11 cellular contexts compared by ENCODE assay signal in genomic region chrX:2694868-2695267, GRCh38. TPM values are rescaled to one million over a fixed set of nuclear protein-coding genes. Genes with fewer than 3 reads are reported as not detected.
A peak's percentile ranks its signal among the peaks of the same experiment; 100 is the strongest.
DNase-seq lines count a peak whose midpoint lies in the region; ATAC-seq, FAIRE-seq and TF ChIP-seq lines count a peak whose summit lies in the region.
"Had no signal": no experiment of that assay in that cellular context is flagged by ENCODE, and none has a peak within 500 bp of the region (broad histone marks: within the 10 kb centered on the region; RNA-seq: fewer than 3 reads in every experiment).

No MANE protein-coding gene starts in this region.

- H3K27me3 ChIP-seq in right atrium auricular region (no peaks in the 10 kb centered on the region), adipocyte (replicated peaks; ENCODE audit: control insufficient read depth, insufficient read depth, low read length) (no peaks in the 10 kb centered on the region), muscle layer of duodenum (ENCODE audit: low read depth, low read length) (no peaks in the 10 kb centered on the region), vagina (no peaks in the 10 kb centered on the region)

- TF ChIP-seq POLR2A in vagina (IDR thresholded peaks at IDR 0.05): no peak

- H3K9me3 ChIP-seq in right atrium auricular region (no peaks in the 10 kb centered on the region), adipocyte (ENCODE audit: control insufficient read depth, low read length) (no peaks in the 10 kb centered on the region), muscle layer of duodenum (ENCODE audit: control insufficient read depth in 1 of 2, low read length in 2 of 2) (no peaks in the 10 kb centered on the region), vagina (no peaks in the 10 kb centered on the region), kidney (ENCODE audit: control insufficient read depth in 1 of 2, low read length in 2 of 2) (no peaks in the 10 kb centered on the region)

- peak overlapping the region; percentile 29 to 88 for H3K27ac ChIP-seq in right atrium auricular region
- peak overlapping the region; percentile 72 for H3K27ac ChIP-seq in muscle layer of duodenum (ENCODE audit: low read length)
- peak overlapping the region; percentile 91 for H3K27ac ChIP-seq in vagina
- H3K27ac ChIP-seq in kidney (ENCODE audit: low read depth in 2 of 2, low read length in 2 of 2): no peak overlapping the region

- H3K9ac ChIP-seq in adipocyte (ENCODE audit: low read length) (peak overlapping the region; percentile 71), kidney (ENCODE audit: low read length in 2 of 2) (no peak overlapping the region)

- intact Hi-C loops in cardiac septum (cut with DNase I) (loop anchor here (10.0 kb wide), 2 partner anchors 120 to 190 kb away; partner anchors contain the start of genes DHRSX and ZBED1), vagina (cut with DNase I) (no loop called here), kidney (cut with DNase I) (no loop called here)

- FAIRE-seq in kidney (lab: Jason Lieb, UNC): no peak

- H3K4me1 ChIP-seq in right atrium auricular region (peaks cover 0 to 77% of the 10 kb centered on the region in 2 donors), adipocyte (ENCODE audit: control insufficient read depth, insufficient read depth, low read length) (peaks cover 50% of the 10 kb centered on the region), muscle layer of duodenum (ENCODE audit: control insufficient read depth in 1 of 2, insufficient read depth in 2 of 2, low read length in 2 of 2) (peaks cover 7 to 44% of the 10 kb centered on the region in 2 donors), vagina (peaks cover 75% of the 10 kb centered on the region), kidney (ENCODE audit: control insufficient read depth in 1 of 2, insufficient read depth in 1 of 2, low read depth in 1 of 2, low read length in 2 of 2) (peaks cover 6 to 9% of the 10 kb centered on the region in 2 donors)

- TF ChIP-seq CTCF in right atrium auricular region (IDR thresholded peaks at IDR 0.05): no peak
- no peak for TF ChIP-seq CTCF in vagina (IDR thresholded peaks at IDR 0.05)
- no peak for TF ChIP-seq CTCF in kidney (IDR thresholded peaks at IDR 0.05; ENCODE audit: borderline replicate concordance, extremely low read depth, insufficient read depth)

- no peak for DNase-seq in right atrium auricular region (ENCODE audit: low spot score)
- DNase-seq in cardiac septum (ENCODE audit: low spot score): no peak
- DNase-seq in adipocyte (ENCODE audit: low read depth): no peak
- DNase-seq in vagina (ENCODE audit: extremely low spot score in 2 of 2): no peak
- DNase-seq in kidney: no peak
- no peak for DNase-seq in COR-L47 (lab: John Stamatoyannopoulos, UW)
- DNase-seq: NCI-H1105 treated with DMSO at 0.1 percent for 48 hours, nucleus accumbens, T-helper 9 cell had no signal

- H3K36me3 ChIP-seq in right atrium auricular region (peaks cover 4% of the 10 kb centered on the region), adipocyte (ENCODE audit: control insufficient read depth, insufficient read depth, low read length, severe bottlenecking) (peaks cover 8% of the 10 kb centered on the region), muscle layer of duodenum (ENCODE audit: control insufficient read depth in 1 of 2, insufficient read depth in 2 of 2, low read length in 2 of 2) (no peaks in the 10 kb centered on the region), vagina (no peaks in the 10 kb centered on the region), kidney (ENCODE audit: control insufficient read depth in 1 of 2, insufficient read depth in 2 of 2, low read length in 2 of 2) (no peaks in the 10 kb centered on the region)

- no peak overlapping the region for H3K4me3 ChIP-seq in right atrium auricular region
- H3K4me3 ChIP-seq in adipocyte (ENCODE audit: low read length): peak overlapping the region; percentile 89
- peak overlapping the region in 1 of 2 donors; percentile 46 for H3K4me3 ChIP-seq in muscle layer of duodenum (ENCODE audit: low read depth in 1 of 2, low read length in 2 of 2)
- no peak overlapping the region for H3K4me3 ChIP-seq in vagina
- no peak overlapping the region for H3K4me3 ChIP-seq in kidney (ENCODE audit: low read length in 2 of 2)

- no peak for ATAC-seq in GM19463 (IDR thresholded peaks at IDR 0.05; ENCODE audit: unreplicated experiment)

RNA-seq across cellular contexts. Expression of gene CD99, which starts 3.8 kb away (rescaled TPM):
- total RNA-seq in right atrium auricular region: 100 to 1,000 TPM; 234 to 282 TPM
- 327 TPM for total RNA-seq in cardiac septum
- 282 TPM for total RNA-seq in vagina
- 136 TPM for total RNA-seq in kidney
- polyA plus RNA-seq in kidney (ENCODE audit: insufficient read depth, low read depth, low replicate concordance): 125 TPM

RNA-seq across cellular contexts. Expression of gene XG, which starts 57.0 kb away (rescaled TPM):
- 1 to 10 TPM in 1 of 2 donors, under 1 TPM in 1; 0.51 to 1.3 TPM for total RNA-seq in right atrium auricular region
- 2.6 TPM for total RNA-seq in cardiac septum
- 5.9 TPM for total RNA-seq in vagina
- 0.50 TPM for total RNA-seq in kidney
- 0.43 TPM for polyA plus RNA-seq in kidney (ENCODE audit: insufficient read depth, low read depth, low replicate concordance)

Comparison
In these comparisons a context has a peak if more than half of its experiments do, and no peak if none do; other contexts are left out.
1. H3K27ac ChIP-seq: peak in right atrium auricular region (2 of 2), muscle layer of duodenum (single experiment) and vagina (single experiment); none in kidney (0 of 2).